Comparison of ENCODE assay signal across 21 cellular contexts in genomic region chr5:148759101-148759500, GRCh38.
"Had no signal": no experiment of that assay in that cellular context is flagged by ENCODE, and none has a peak within 500 bp of the region (broad histone marks: within the 10 kb centered on the region; RNA-seq: fewer than 3 reads in every experiment).

No MANE protein-coding gene starts in this region.

- H3K4me3 Mint-ChIP-seq: dendritic cell treated with granulocyte-macrophage colony-stimulating factor and Interleukin-4, amounts not matched to agents 40 ng/mL and 50 ng/mL, for 4 days; memory B cell; mesothelial cell of epicardium; natural killer cell; neural crest cell; type B pancreatic cell had no signal

- H3K4me1 Mint-ChIP-seq: neural crest cell had no signal

- H3K9me3 ChIP-seq: pancreas, suprapubic skin, thyroid gland, uterus had no signal

- H3K27me3 ChIP-seq: esophagus squamous epithelium, gastroesophageal sphincter, pancreas, suprapubic skin, thyroid gland, uterus had no signal

- H3K27me3 Mint-ChIP-seq: dendritic cell treated with granulocyte-macrophage colony-stimulating factor and Interleukin-4, amounts not matched to agents 40 ng/mL and 50 ng/mL, for 4 days; memory B cell; type B pancreatic cell had no signal

- ATAC-seq: gastroesophageal sphincter, left lobe of liver, natural killer cell, pancreas, right cardiac atrium had no signal

- H3K4me1 ChIP-seq: esophagus squamous epithelium, gastroesophageal sphincter, pancreas, suprapubic skin, thyroid gland, uterus had no signal

- H3K4me3 ChIP-seq: esophagus squamous epithelium, gastroesophageal sphincter, pancreas, suprapubic skin, thyroid gland, uterus had no signal

- H3K36me3 Mint-ChIP-seq: type B pancreatic cell had no signal

- DNase-seq: esophagus squamous epithelium; foreskin fibroblast; glutamatergic neuron; islet precursor cell; natural killer cell; occipital lobe; pancreas; right cardiac atrium; small intestine; stimulated activated CD4-positive, alpha-beta T cell treated with anti-CD3 and anti-CD28 coated beads, Interleukin-12 subunit alpha, Interleukin-12 subunit beta, amount 100 ng/mL, for 4 hours; stimulated activated naive CD4-positive, alpha-beta T cell treated with Interleukin-2 at 50 U/mL for 16 hours; thyroid gland; uterus had no signal

- H3K36me3 ChIP-seq: esophagus squamous epithelium, gastroesophageal sphincter, pancreas, suprapubic skin, thyroid gland, uterus had no signal

- H3K27ac ChIP-seq: esophagus squamous epithelium, gastroesophageal sphincter, pancreas, suprapubic skin, thyroid gland, uterus had no signal
